ENCODE assay signal across 8 cellular contexts in the genomic region with DNA sequence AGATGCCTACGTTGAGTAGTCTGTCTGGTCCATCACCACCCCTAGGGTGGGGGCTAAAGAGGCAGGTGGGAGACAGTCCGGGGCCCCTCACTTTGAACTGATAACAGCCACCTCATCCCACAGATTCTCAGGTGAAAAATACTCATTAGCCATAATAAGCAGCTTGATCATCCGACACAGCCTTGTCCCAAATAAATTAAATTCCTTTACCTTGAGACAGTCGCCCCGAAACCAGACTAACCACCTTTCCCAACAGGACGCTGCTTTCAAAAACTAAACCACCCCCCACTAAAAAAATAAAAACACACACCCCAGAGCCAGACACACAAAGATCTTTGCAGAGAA.
DNase-seq lines count a peak whose midpoint lies in the region; ATAC-seq and TF ChIP-seq lines count a peak whose summit lies in the region.

No MANE protein-coding gene starts in this region.

- peaks cover 8% of the 10 kb centered on the region for H3K27me3 Mint-ChIP-seq in stimulated activated naive CD8-positive, alpha-beta T cell treated with anti-CD3 and anti-CD28 coated beads, Interleukin-15, Interleukin-2, amounts not matched to agents 100 ng/mL and 50 ng/mL, for 24 hours

- H4K20me1 ChIP-seq in mammary epithelial cell (ENCODE audit: insufficient read depth, low read length): no peaks in the 10 kb centered on the region

- peak overlapping the region; percentile 74 for H3K9ac ChIP-seq in mammary epithelial cell (ENCODE audit: insufficient read depth, low read length)

- peaks cover 41% of the 10 kb centered on the region for H3K4me1 Mint-ChIP-seq in stimulated activated naive CD8-positive, alpha-beta T cell treated with anti-CD3 and anti-CD28 coated beads, Interleukin-15, Interleukin-2, amounts not matched to agents 100 ng/mL and 50 ng/mL, for 24 hours (ENCODE audit: low read depth)

- no peak for DNase-seq in stimulated activated naive CD8-positive, alpha-beta T cell treated with anti-CD3 and anti-CD28 coated beads, Interleukin-15, Interleukin-2, amounts not matched to agents 100 U/mL and 50 U/mL, for 24 hours
- DNase-seq in mammary epithelial cell (peak; percentile 46), aorta (no peak), NCI-H1092 treated with DMSO at 0.1 percent for 48 hours (lab: John Stamatoyannopoulos, UW) (no peak), caudate nucleus (lab: John Stamatoyannopoulos, UW) (no peak)
- DNase-seq in central memory CD4-positive, alpha-beta T cell: no peak

- H3K36me3 Mint-ChIP-seq in stimulated activated naive CD8-positive, alpha-beta T cell treated with anti-CD3 and anti-CD28 coated beads, Interleukin-15, Interleukin-2, amounts not matched to agents 100 ng/mL and 50 ng/mL, for 24 hours (ENCODE audit: low read depth): no peaks in the 10 kb centered on the region

- intact Hi-C loops in mammary epithelial cell (cut with micrococcal nuclease) (loop anchor here (2.0 to 10.0 kb wide), 5 partner anchors 58 to 252 kb away; a partner anchor contains a TSS), aorta (cut with DNase I) (loop anchor here (5.0 to 10.0 kb wide), 4 partner anchors 61 to 1108 kb away; a partner anchor contains a TSS)

- H3K4me2 ChIP-seq in mammary epithelial cell (ENCODE audit: insufficient read depth, low read depth, low read length): peak overlapping the region; percentile 87

- H3K9me3 ChIP-seq in mammary epithelial cell (replicated peaks; ENCODE audit: insufficient read depth, low read length) (no peaks in the 10 kb centered on the region), muscle layer of duodenum (ENCODE audit: control insufficient read depth in 1 of 2, low read length in 2 of 2) (no peaks in the 10 kb centered on the region), aorta (ENCODE audit: control insufficient read depth, low read length) (no peaks in the 10 kb centered on the region)

- TF ChIP-seq CTCF in mammary epithelial cell (conservative IDR thresholded peaks at IDR 0.05 in 1 of 2, IDR thresholded peaks at IDR 0.05 in 1 of 2; ENCODE audit: extremely low read depth in 1 of 2, insufficient read depth in 1 of 2, low read depth in 1 of 2, low read length in 2 of 2): no peak

- H3K4me3 ChIP-seq in mammary epithelial cell (replicated peaks in 1 of 3; ENCODE audit: insufficient read depth in 1 of 3, low read depth in 2 of 3, low read length in 3 of 3) (peak overlapping the region in 2 of 3 experiments; percentile 56 to 65), muscle layer of duodenum (ENCODE audit: low read depth in 1 of 2, low read length in 2 of 2) (peak overlapping the region; percentile 59 to 75), aorta (ENCODE audit: low read length in 2 of 2) (peak overlapping the region; percentile 79 to 91)

- H3K27me3 ChIP-seq in mammary epithelial cell (ENCODE audit: insufficient read depth, low read length) (no peaks in the 10 kb centered on the region), muscle layer of duodenum (ENCODE audit: low read depth, low read length) (no peaks in the 10 kb centered on the region), aorta (ENCODE audit: control insufficient read depth in 1 of 2, insufficient read depth in 2 of 2, low read length in 1 of 2) (no peaks in the 10 kb centered on the region)

- H3K27ac Mint-ChIP-seq in stimulated activated naive CD8-positive, alpha-beta T cell treated with anti-CD3 and anti-CD28 coated beads, Interleukin-15, Interleukin-2, amounts not matched to agents 100 ng/mL and 50 ng/mL, for 24 hours: peak overlapping the region; percentile 26

- ATAC-seq in stimulated activated naive CD8-positive, alpha-beta T cell treated with anti-CD3 and anti-CD28 coated beads, Interleukin-15, Interleukin-2, amounts not matched to agents 100 U/mL and 50 U/mL, for 24 hours: no peak
- ATAC-seq in aorta (ENCODE audit: low FRiP score): no peak

- BruUV-seq in mammary epithelial cell (replicated peaks; lab: Mats Ljungman, UMichigan): TSS peak; percentile 66

- dilution Hi-C loops in mammary epithelial cell (cut with HindIII; ENCODE audit: low sequenced_read_pairs): no loop called here

- CTCF ChIA-PET in mammary epithelial cell (lab: Charles Lee; ENCODE audit: low non-redundant PET): no interaction called here

- H2AFZ ChIP-seq in mammary epithelial cell (ENCODE audit: low read depth, low read length): no peak overlapping the region

- WGBS in mammary epithelial cell (ENCODE audit: low coverage, missing lambda C conversion rate): 18% methylated on average over 4 of the region's 6 CpGs
- WGBS in aorta, 2 donors: 51 to 54% methylated on average over 6 of the region's 6 CpGs

- peaks cover 15% of the 10 kb centered on the region for H3K4me1 ChIP-seq in mammary epithelial cell (ENCODE audit: insufficient read depth, low read length)
- H3K4me1 ChIP-seq in muscle layer of duodenum (ENCODE audit: control insufficient read depth in 1 of 2, insufficient read depth in 2 of 2, low read length in 2 of 2): peaks cover 9 to 47% of the 10 kb centered on the region in 2 donors
- H3K4me1 ChIP-seq in aorta (ENCODE audit: control insufficient read depth in 1 of 2, insufficient read depth in 2 of 2, low read length in 2 of 2): no peaks in the 10 kb centered on the region

- H3K79me2 ChIP-seq in mammary epithelial cell (ENCODE audit: insufficient read depth, low read length): peaks cover 21% of the 10 kb centered on the region

- in situ Hi-C loops in mammary epithelial cell (cut with MboI; ENCODE audit: low sequenced_read_pairs in 2 of 2): loop anchor here in 1 of 2 donors (25.0 kb wide), 1 partner anchor 169 kb away; no protein-coding TSS in a partner anchor

- no peaks in the 10 kb centered on the region for H3K9me3 Mint-ChIP-seq in stimulated activated naive CD8-positive, alpha-beta T cell treated with anti-CD3 and anti-CD28 coated beads, Interleukin-15, Interleukin-2, amounts not matched to agents 100 ng/mL and 50 ng/mL, for 24 hours

- H3K4me3 Mint-ChIP-seq in stimulated activated naive CD8-positive, alpha-beta T cell treated with anti-CD3 and anti-CD28 coated beads, Interleukin-15, Interleukin-2, amounts not matched to agents 100 ng/mL and 50 ng/mL, for 24 hours: peak overlapping the region; percentile 82

- H3K36me3 ChIP-seq in mammary epithelial cell (ENCODE audit: insufficient read depth, low read length) (no peaks in the 10 kb centered on the region), muscle layer of duodenum (ENCODE audit: control insufficient read depth in 1 of 2, insufficient read depth in 2 of 2, low read length in 2 of 2) (no peaks in the 10 kb centered on the region), aorta (ENCODE audit: control insufficient read depth in 1 of 2, insufficient read depth in 2 of 2, low read length in 1 of 2) (no peaks in the 10 kb centered on the region)

- H3K27ac ChIP-seq in mammary epithelial cell (ENCODE audit: insufficient read depth, low read depth, low read length): peak overlapping the region; percentile 28
- peak overlapping the region; percentile 76 for H3K27ac ChIP-seq in muscle layer of duodenum (ENCODE audit: low read length)
- no peak overlapping the region for H3K27ac ChIP-seq in aorta (ENCODE audit: low read depth in 1 of 2, low read length in 2 of 2)
- H3K27ac ChIP-seq in caudate nucleus (ENCODE audit: low read depth, low read length): no peak overlapping the region

Comparison
In these comparisons a context has a peak if more than half of its experiments do, and no peak if none do; other contexts are left out.
1. H3K27ac ChIP-seq: peak in mammary epithelial cell (single experiment) and muscle layer of duodenum (single experiment); none in aorta (0 of 2) and caudate nucleus (single experiment).
2. Peak in every context shown above with its lines, with median percentiles within 50 percentile points of each other: H3K4me3 ChIP-seq.